In the genomic region with DNA sequence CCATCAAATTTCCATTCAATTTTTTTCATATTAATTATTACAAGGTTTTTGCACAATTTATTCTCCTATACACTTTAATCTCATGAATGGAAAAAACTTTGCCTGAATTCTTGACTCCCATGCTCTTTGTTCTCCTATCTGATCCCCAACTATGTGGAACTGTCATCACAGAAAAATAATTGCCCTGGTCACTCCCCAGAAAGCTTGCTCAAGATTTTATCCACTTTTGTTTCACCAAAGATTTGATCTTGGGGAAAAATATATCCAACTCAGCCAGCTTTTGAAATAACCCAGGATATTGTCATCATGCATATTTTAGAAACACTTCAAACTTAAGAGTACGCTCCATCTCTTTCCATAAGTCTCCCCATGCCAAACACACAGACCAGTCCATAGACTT, we compare ENCODE assay signal across 27 cellular contexts.
"Had no signal": no experiment of that assay in that cellular context is flagged by ENCODE, and none has a peak within 500 bp of the region (broad histone marks: within the 10 kb centered on the region; RNA-seq: fewer than 3 reads in every experiment).

No MANE protein-coding gene starts in this region.

- H3K27me3 Mint-ChIP-seq: stimulated activated memory B cell treated with anti-CD40 and anti-IgM and Interleukin-4, amounts not matched to agents 10 μg/mL and 1 μg/mL and 100 μg/mL, for 72 hours; stimulated activated naive B cell treated with anti-CD40 and anti-IgM and Interleukin-4, amounts not matched to agents 10 μg/mL and 1 μg/mL and 100 μg/mL, for 72 hours had no signal

- H3K9me3 Mint-ChIP-seq: stimulated activated effector memory CD8-positive, alpha-beta T cell treated with anti-CD3 and anti-CD28 coated beads, Interleukin-12 subunit alpha, Interleukin-12 subunit beta, amount 100 ng/mL, for 72 hours; stimulated activated naive B cell treated with anti-CD40 and anti-IgM and Interleukin-4, amounts not matched to agents 10 μg/mL and 1 μg/mL and 100 μg/mL, for 72 hours; stimulated activated naive CD8-positive, alpha-beta T cell treated with anti-CD3 and anti-CD28 coated beads, Interleukin-15, amount 100 ng/mL, for 72 hours; stimulated activated naive CD8-positive, alpha-beta T cell treated with anti-CD3 and anti-CD28 coated beads, Interleukin-15, Interleukin-2, amounts not matched to agents 100 ng/mL and 50 ng/mL, for 24 hours; type B pancreatic cell had no signal

- H3K4me3 ChIP-seq: stomach, suprapubic skin, testis, thoracic aorta, thyroid gland, tibial artery, tibial nerve, transverse colon, upper lobe of left lung, upper lobe of right lung, uterus, vagina had no signal

- H3K4me1 ChIP-seq: stomach, suprapubic skin, testis, thyroid gland, tibial artery, tibial nerve, transverse colon, upper lobe of left lung, upper lobe of right lung, uterus, vagina had no signal

- H3K4me1 Mint-ChIP-seq: stimulated activated effector memory CD8-positive, alpha-beta T cell treated with anti-CD3 and anti-CD28 coated beads, Interleukin-12 subunit alpha, Interleukin-12 subunit beta, amount 100 ng/mL, for 72 hours; stimulated activated memory B cell treated with anti-CD40 and anti-IgM and Interleukin-4, amounts not matched to agents 10 μg/mL and 1 μg/mL and 100 μg/mL, for 72 hours; stimulated activated naive B cell treated with anti-CD40 and anti-IgM and Interleukin-4, amounts not matched to agents 10 μg/mL and 1 μg/mL and 100 μg/mL, for 72 hours; stimulated activated naive CD8-positive, alpha-beta T cell treated with anti-CD3 and anti-CD28 coated beads, Interleukin-15, amount 100 ng/mL, for 72 hours had no signal

- DNase-seq: stimulated activated CD4-positive, alpha-beta T cell treated with anti-CD3 and anti-CD28 coated beads, Interleukin-2, amount 100 ng/mL, for 24 hours; stimulated activated CD4-positive, alpha-beta T cell treated with anti-CD3 and anti-CD28 coated beads, Interleukin-2, amount 100 ng/mL, for 48 hours; stimulated activated CD4-positive, alpha-beta T cell treated with anti-CD3 and anti-CD28 coated beads, Interleukin-4, amount 100 ng/mL, for 1 hour; stimulated activated CD4-positive, alpha-beta T cell treated with anti-CD3 and anti-CD28 coated beads, Interleukin-4, amount 100 ng/mL, for 4 hours; stimulated activated CD8-positive, alpha-beta memory T cell treated with anti-CD3 and anti-CD28 coated beads, Interleukin-4, amount 100 ng/mL, for 48 hours; stimulated activated naive B cell treated with anti-CD40 and anti-IgM and Interleukin-4, amounts not matched to agents 10 μg/mL and 1 μg/mL and 100 μg/mL, for 72 hours; stimulated activated naive CD4-positive, alpha-beta T cell; stimulated activated naive CD4-positive, alpha-beta T cell treated with Interleukin-2 at 50 U/mL for 16 hours; stimulated activated naive CD8-positive, alpha-beta T cell treated with anti-CD3 and anti-CD28 coated beads, Interleukin-15, amount 100 ng/mL, for 72 hours; stimulated activated naive CD8-positive, alpha-beta T cell treated with anti-CD3 and anti-CD28 coated beads, Interleukin-15, Interleukin-2, amounts not matched to agents 100 U/mL and 50 U/mL, for 24 hours; stomach; testis; thyroid gland; tibial artery; transverse colon; trophoblast cell; upper lobe of left lung; upper lobe of right lung; uterus had no signal

- H3K9me3 ChIP-seq: stomach, suprapubic skin, testis, thoracic aorta, thyroid gland, tibial artery, tibial nerve, transverse colon, upper lobe of left lung, upper lobe of right lung, uterus, vagina had no signal

- H3K27ac Mint-ChIP-seq: stimulated activated effector memory CD8-positive, alpha-beta T cell treated with anti-CD3 and anti-CD28 coated beads, Interleukin-12 subunit alpha, Interleukin-12 subunit beta, amount 100 ng/mL, for 72 hours; stimulated activated memory B cell treated with anti-CD40 and anti-IgM and Interleukin-4, amounts not matched to agents 10 μg/mL and 1 μg/mL and 100 μg/mL, for 72 hours; stimulated activated naive B cell treated with anti-CD40 and anti-IgM and Interleukin-4, amounts not matched to agents 10 μg/mL and 1 μg/mL and 100 μg/mL, for 72 hours; stimulated activated naive CD8-positive, alpha-beta T cell treated with anti-CD3 and anti-CD28 coated beads, Interleukin-15, amount 100 ng/mL, for 72 hours; stimulated activated naive CD8-positive, alpha-beta T cell treated with anti-CD3 and anti-CD28 coated beads, Interleukin-15, Interleukin-2, amounts not matched to agents 100 ng/mL and 50 ng/mL, for 24 hours; type B pancreatic cell had no signal

- H3K27me3 ChIP-seq: stomach, suprapubic skin, testis, thyroid gland, tibial artery, tibial nerve, transverse colon, upper lobe of left lung, upper lobe of right lung, uterus, vagina had no signal

- H3K4me3 Mint-ChIP-seq: stimulated activated effector memory CD8-positive, alpha-beta T cell treated with anti-CD3 and anti-CD28 coated beads, Interleukin-12 subunit alpha, Interleukin-12 subunit beta, amount 100 ng/mL, for 72 hours; stimulated activated memory B cell treated with anti-CD40 and anti-IgM and Interleukin-4, amounts not matched to agents 10 μg/mL and 1 μg/mL and 100 μg/mL, for 72 hours; stimulated activated naive B cell treated with anti-CD40 and anti-IgM and Interleukin-4, amounts not matched to agents 10 μg/mL and 1 μg/mL and 100 μg/mL, for 72 hours; stimulated activated naive CD8-positive, alpha-beta T cell treated with anti-CD3 and anti-CD28 coated beads, Interleukin-15, amount 100 ng/mL, for 72 hours; stimulated activated naive CD8-positive, alpha-beta T cell treated with anti-CD3 and anti-CD28 coated beads, Interleukin-15, Interleukin-2, amounts not matched to agents 100 ng/mL and 50 ng/mL, for 24 hours; type B pancreatic cell had no signal

- H3K27ac ChIP-seq: stomach, suprapubic skin, testis, thoracic aorta, thyroid gland, tibial artery, tibial nerve, transverse colon, upper lobe of left lung, upper lobe of right lung, uterus, vagina had no signal

- H3K36me3 ChIP-seq: stomach, suprapubic skin, thoracic aorta, thyroid gland, tibial artery, tibial nerve, transverse colon, upper lobe of left lung, upper lobe of right lung, uterus, vagina had no signal

- ATAC-seq: stimulated activated effector memory CD8-positive, alpha-beta T cell treated with anti-CD3 and anti-CD28 coated beads, Interleukin-12 subunit alpha, Interleukin-12 subunit beta, amount 100 ng/mL, for 72 hours; stimulated activated memory B cell treated with anti-CD40 and anti-IgM and Interleukin-4, amounts not matched to agents 10 μg/mL and 1 μg/mL and 100 μg/mL, for 72 hours; stimulated activated naive B cell treated with anti-CD40 and anti-IgM and Interleukin-4, amounts not matched to agents 10 μg/mL and 1 μg/mL and 100 μg/mL, for 72 hours; stimulated activated naive CD8-positive, alpha-beta T cell treated with anti-CD3 and anti-CD28 coated beads, Interleukin-15, amount 100 ng/mL, for 72 hours; stimulated activated naive CD8-positive, alpha-beta T cell treated with anti-CD3 and anti-CD28 coated beads, Interleukin-15, Interleukin-2, amounts not matched to agents 100 U/mL and 50 U/mL, for 24 hours; upper lobe of right lung had no signal

- H3K36me3 Mint-ChIP-seq: stimulated activated effector memory CD8-positive, alpha-beta T cell treated with anti-CD3 and anti-CD28 coated beads, Interleukin-12 subunit alpha, Interleukin-12 subunit beta, amount 100 ng/mL, for 72 hours; stimulated activated memory B cell treated with anti-CD40 and anti-IgM and Interleukin-4, amounts not matched to agents 10 μg/mL and 1 μg/mL and 100 μg/mL, for 72 hours; stimulated activated naive B cell treated with anti-CD40 and anti-IgM and Interleukin-4, amounts not matched to agents 10 μg/mL and 1 μg/mL and 100 μg/mL, for 72 hours; type B pancreatic cell had no signal
